ENCODE assay signal across 15 cellular contexts in the genomic region with DNA sequence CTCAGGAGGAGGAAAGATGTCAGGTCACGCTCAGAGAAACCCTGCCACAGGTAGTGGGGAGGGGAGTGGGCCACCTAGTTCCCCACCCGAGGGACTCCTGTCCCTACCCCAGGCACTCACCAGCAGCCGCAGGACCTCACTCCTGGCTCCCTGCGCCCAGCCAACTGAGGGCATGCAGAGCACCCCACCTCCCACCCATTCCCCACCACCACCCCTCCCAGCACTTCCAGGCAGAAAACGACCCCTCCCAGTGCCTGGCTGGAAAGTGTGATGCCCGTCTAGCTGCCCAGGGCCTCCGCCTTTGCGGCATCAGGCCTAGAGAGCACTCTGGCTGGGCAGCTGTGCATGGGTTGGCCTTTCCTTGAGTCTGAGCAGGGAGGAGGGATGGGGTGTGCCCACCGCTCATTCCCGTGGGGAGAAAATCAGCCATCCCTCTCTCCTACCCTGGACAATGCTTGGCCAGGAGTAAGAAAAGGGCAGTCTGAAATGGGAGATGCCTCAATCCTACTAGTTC. TPM values are rescaled to one million over a fixed set of nuclear protein-coding genes. Genes with fewer than 3 reads are reported as not detected.
"Had no signal": no experiment of that assay in that cellular context is flagged by ENCODE, and none has a peak within 500 bp of the region (broad histone marks: within the 10 kb centered on the region; RNA-seq: fewer than 3 reads in every experiment).

No MANE protein-coding gene starts in this region.

- H3K4me3 Mint-ChIP-seq: activated CD4-positive, alpha-beta memory T cell treated with anti-CD3 and anti-CD28 coated beads, Interleukin-2, amount 10 ng/mL, durations not matched to agents 7 days and 5 days; activated naive CD8-positive, alpha-beta T cell treated with anti-CD3 and anti-CD28 coated beads, Interleukin-2, amount 50 U/mL, for 24 hours; stimulated activated naive CD8-positive, alpha-beta T cell treated with anti-CD3 and anti-CD28 coated beads, Interleukin-15, Interleukin-2, amounts not matched to agents 100 ng/mL and 50 ng/mL, for 24 hours; T-helper 2 cell treated with Interferon-gamma antibody and Interleukin-4, amounts not matched to agents 5 μg/mL and 100 μg/mL, for 36 hours had no signal

- H3K9me3 Mint-ChIP-seq: activated naive CD8-positive, alpha-beta T cell treated with anti-CD3 and anti-CD28 coated beads, Interleukin-2, amount 50 U/mL, for 24 hours; stimulated activated naive CD8-positive, alpha-beta T cell treated with anti-CD3 and anti-CD28 coated beads, Interleukin-15, Interleukin-2, amounts not matched to agents 100 ng/mL and 50 ng/mL, for 24 hours; T-helper 2 cell treated with Interferon-gamma antibody and Interleukin-4, amounts not matched to agents 5 μg/mL and 100 μg/mL, for 36 hours had no signal

- H3K36me3 Mint-ChIP-seq: naive thymus-derived CD4-positive, alpha-beta T cell had no signal

- ATAC-seq: activated naive CD8-positive, alpha-beta T cell treated with anti-CD3 and anti-CD28 coated beads, Interleukin-2, amount 50 U/mL, for 24 hours; naive thymus-derived CD4-positive, alpha-beta T cell had no signal

- DNase-seq: activated CD4-positive, alpha-beta memory T cell treated with anti-CD3 and anti-CD28 coated beads, Interleukin-2, amount 10 ng/mL, durations not matched to agents 7 days and 5 days; activated CD4-positive, alpha-beta T cell treated with anti-CD3 and anti-CD28 coated beads for 1 hour; activated naive CD8-positive, alpha-beta T cell treated with anti-CD3 and anti-CD28 coated beads, Interleukin-2, amount 50 U/mL, for 24 hours; cortex of kidney; effector CD8-positive, alpha-beta T cell; naive thymus-derived CD4-positive, alpha-beta T cell; occipital lobe; stimulated activated CD4-positive, alpha-beta T cell treated with anti-CD3 and anti-CD28 coated beads, Interleukin-2, amount 100 ng/mL, for 48 hours; stimulated activated CD8-positive, alpha-beta memory T cell treated with anti-CD3 and anti-CD28 coated beads, Interleukin-4, amount 100 ng/mL, for 48 hours had no signal

- H3K27ac Mint-ChIP-seq: activated CD4-positive, alpha-beta memory T cell treated with anti-CD3 and anti-CD28 coated beads, Interleukin-2, amount 10 ng/mL, durations not matched to agents 7 days and 5 days; activated naive CD8-positive, alpha-beta T cell treated with anti-CD3 and anti-CD28 coated beads, Interleukin-2, amount 50 U/mL, for 24 hours had no signal

- H3K27ac ChIP-seq: testis had no signal

- H3K36me3 ChIP-seq: prostate gland had no signal

- H3K27me3 ChIP-seq: testis had no signal

- H3K4me3 ChIP-seq: prostate gland, testis had no signal

- H3K9me3 ChIP-seq: prostate gland, testis had no signal

- H3K27me3 Mint-ChIP-seq: activated CD4-positive, alpha-beta memory T cell treated with anti-CD3 and anti-CD28 coated beads, Interleukin-2, amount 10 ng/mL, durations not matched to agents 7 days and 5 days; activated naive CD8-positive, alpha-beta T cell treated with anti-CD3 and anti-CD28 coated beads, Interleukin-2, amount 50 U/mL, for 24 hours; naive thymus-derived CD4-positive, alpha-beta T cell; stimulated activated naive CD8-positive, alpha-beta T cell treated with anti-CD3 and anti-CD28 coated beads, Interleukin-15, Interleukin-2, amounts not matched to agents 100 ng/mL and 50 ng/mL, for 24 hours had no signal

RNA-seq across cellular contexts. Expression of a gene that starts 1.4 kb away (rescaled TPM):
- total RNA-seq: astrocyte, lung microvascular endothelial cell had no signal
